19 cellular contexts compared by ENCODE assay signal in the genomic region with DNA sequence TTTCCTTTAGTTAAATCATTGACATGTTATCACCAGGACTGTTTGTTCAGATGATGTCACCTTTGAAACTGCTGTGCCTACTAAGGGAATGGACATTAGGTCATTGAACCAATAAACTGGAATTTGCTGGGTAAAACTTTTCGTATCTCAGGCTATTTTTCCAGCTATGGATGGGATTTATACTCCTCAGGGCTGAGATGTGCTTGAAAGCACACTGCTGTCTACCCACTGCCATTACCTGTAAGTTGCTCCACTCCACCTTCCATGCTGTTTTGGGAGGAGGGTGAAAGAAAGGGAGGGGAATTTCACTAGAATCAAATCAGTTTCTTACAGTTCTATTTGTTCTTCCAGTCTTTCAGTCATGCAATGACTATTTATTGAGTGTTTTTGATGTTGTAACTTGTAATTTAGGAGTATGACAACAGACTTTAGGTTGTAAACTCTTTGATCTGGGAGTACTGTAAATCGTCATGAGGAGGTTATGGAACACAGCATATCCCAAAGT. TPM values are rescaled to one million over a fixed set of nuclear protein-coding genes. Genes with fewer than 3 reads are reported as not detected.
DNase-seq lines count a peak whose midpoint lies in the region; ATAC-seq, FAIRE-seq and TF ChIP-seq lines count a peak whose summit lies in the region.
"Had no signal": no experiment of that assay in that cellular context is flagged by ENCODE, and none has a peak within 500 bp of the region (broad histone marks: within the 10 kb centered on the region; RNA-seq: fewer than 3 reads in every experiment).

No MANE protein-coding gene starts in this region.

- H3K9me1 ChIP-seq in K562 (ENCODE audit: control insufficient read depth, insufficient read depth, low read length), result no peaks in the 10 kb centered on the region

- TF ChIP-seq CTCF in HFFc6 (IDR thresholded peaks at IDR 0.05) (no peak), K562 (IDR thresholded peaks at IDR 0.05 in 2 of 3, conservative IDR thresholded peaks at IDR 0.05 in 1 of 3; ENCODE audit: insufficient read depth in 2 of 3, low read depth in 1 of 3, low read length in 3 of 3) (no peak), suprapubic skin (IDR thresholded peaks at IDR 0.05) (no peak)

- peaks cover 48% of the 10 kb centered on the region for H3K4me1 Mint-ChIP-seq in HFFc6 (ENCODE audit: low read depth)

- TF ChIP-seq POLR2A in K562 (conservative IDR thresholded peaks at IDR 0.05) (no peak), suprapubic skin (IDR thresholded peaks at IDR 0.05) (no peak)

- H3K27ac ChIP-seq in K562 (ENCODE audit: extremely low read depth, low read depth, low read length), result no peak overlapping the region
- peak overlapping the region; percentile 62 for H3K27ac ChIP-seq in suprapubic skin

- no peaks in the 10 kb centered on the region for H3K27me3 Mint-ChIP-seq in HFFc6 (ENCODE audit: insufficient read depth)
- H3K27me3 Mint-ChIP-seq: CD4-positive, alpha-beta T cell; IgD-negative memory B cell; naive thymus-derived CD4-positive, alpha-beta T cell had no signal

- H3K27me3 ChIP-seq in K562 (ENCODE audit: control insufficient read depth in 2 of 2, insufficient read depth in 2 of 2, low read length in 2 of 2), result no peaks in the 10 kb centered on the region
- H3K27me3 ChIP-seq in suprapubic skin, result no peaks in the 10 kb centered on the region
- H3K27me3 ChIP-seq: thyroid gland had no signal

- BruUV-seq in K562 (replicated peaks; lab: Mats Ljungman, UMichigan), result no TSS peak

- H3K4me3 Mint-ChIP-seq in HFFc6, result no peak overlapping the region
- H3K4me3 Mint-ChIP-seq: CD4-positive, alpha-beta T cell; IgD-negative memory B cell; naive thymus-derived CD4-positive, alpha-beta T cell had no signal

- TF ChIP-seq RAD21 in K562 (CRISPR knock-in tag; conservative IDR thresholded peaks at IDR 0.05 in 1 of 2, IDR thresholded peaks at IDR 0.05 in 1 of 2), result no peak

- no peak overlapping the region for H3K9ac ChIP-seq in K562 (ENCODE audit: insufficient read depth in 1 of 2, low read depth in 2 of 2, low read length in 2 of 2)

- H3K4me3 ChIP-seq in K562 (no peak overlapping the region), suprapubic skin (no peak overlapping the region)
- H3K4me3 ChIP-seq: thyroid gland had no signal

- 0 out of 3 replicates have a peak, but pooled peaks cover 2% of the 10 kb centered on the region for H3K79me2 ChIP-seq in K562 (ENCODE audit: control insufficient read depth, insufficient read depth, low read length)

- no peak overlapping the region for H3K4me2 ChIP-seq in K562 (ENCODE audit: insufficient read depth, low read length)

- ATAC-seq in K562 (no peak), left colon (peak; percentile 63), HG03432 (IDR thresholded peaks at IDR 0.05; ENCODE audit: unreplicated experiment) (no peak)
- ATAC-seq: naive thymus-derived CD4-positive, alpha-beta T cell had no signal

- DNase-seq in HFFc6, result no peak
- DNase-seq in K562 (ENCODE audit: extremely low read depth in 1 of 4, low spot score in 3 of 4), result no peak
- no peak for DNase-seq in left colon
- DNase-seq in suprapubic skin (ENCODE audit: low spot score in 2 of 2), result no peak
- no peak for DNase-seq in NCI-H1694 treated with DMSO at 0.1 percent for 48 hours (lab: John Stamatoyannopoulos, UW)
- DNase-seq in activated CD8-positive, alpha-beta memory T cell treated with anti-CD3 and anti-CD28 coated beads, Interleukin-2, amount 50 U/mL, for 4 hours, result no peak
- DNase-seq in NCI-H446 treated with DMSO at 0.1 percent for 48 hours (lab: John Stamatoyannopoulos, UW), result no peak
- DNase-seq: activated naive CD4-positive, alpha-beta T cell; CD4-positive, alpha-beta T cell; naive thymus-derived CD4-positive, alpha-beta T cell; NCI-H1092 treated with DMSO at 0.1 percent for 48 hours; stimulated activated CD4-positive, alpha-beta T cell treated with anti-CD3 and anti-CD28 coated beads, Interleukin-1b, Interleukin-23, amount 100 ng/mL, for 48 hours; thyroid gland had no signal

- 0 out of 3 replicates have a peak, but pooled peaks cover 2% of the 10 kb centered on the region for H3K36me3 ChIP-seq in K562 (ENCODE audit: control insufficient read depth, insufficient read depth, low read length)
- no peaks in the 10 kb centered on the region for H3K36me3 ChIP-seq in suprapubic skin
- H3K36me3 ChIP-seq: thyroid gland had no signal

- H3K9me3 ChIP-seq in K562 (replicated peaks; ENCODE audit: control insufficient read depth, insufficient read depth, low read depth, low read length) (no peaks in the 10 kb centered on the region), suprapubic skin (no peaks in the 10 kb centered on the region)
- H3K9me3 ChIP-seq: thyroid gland had no signal

- intact Hi-C loops in K562 (cut with micrococcal nuclease) (no loop called here), left colon (cut with DNase I, micrococcal nuclease) (no loop called here)

- H3K9me3 Mint-ChIP-seq in HFFc6, result no peaks in the 10 kb centered on the region
- H3K9me3 Mint-ChIP-seq: CD4-positive, alpha-beta T cell; IgD-negative memory B cell had no signal

- WGBS in K562 (ENCODE audit: insufficient coverage, low coverage, missing lambda C conversion rate), result 37% methylated on average over 2 of the region's 2 CpGs
- WGBS in suprapubic skin, result 60% methylated on average over 2 of the region's 2 CpGs

- POLR2A ChIA-PET in K562 (lab: Yijun Ruan, JAX), result no interaction called here

- H3K4me1 ChIP-seq in K562 (replicated peaks in 1 of 2; ENCODE audit: control insufficient read depth in 2 of 2, insufficient read depth in 2 of 2, low read length in 2 of 2) (no peaks in the 10 kb centered on the region; a peak in 3 of 5 replicates), suprapubic skin (peaks cover 36% of the 10 kb centered on the region)

- H3K27ac Mint-ChIP-seq in HFFc6, result peak overlapping the region; percentile 4; the same call in 1 of the 2 replicates
- H3K27ac Mint-ChIP-seq: CD4-positive, alpha-beta T cell; naive thymus-derived CD4-positive, alpha-beta T cell had no signal

- CTCF ChIA-PET in K562 (lab: Yijun Ruan, JAX; ENCODE audit: low intra/inter-chr PET ratio), result no interaction called here

- peaks cover 2% of the 10 kb centered on the region; the same call in 1 of the 2 replicates for H4K20me1 ChIP-seq in K562 (replicated peaks; ENCODE audit: control insufficient read depth, insufficient read depth, low read length)

- in situ Hi-C loops in K562 (cut with MboI), result no loop called here

- peak; percentile 6 for FAIRE-seq in K562 (lab: Jason Lieb, UNC)
- FAIRE-seq: endometrium, G401.6, keratinocyte had no signal

- peaks cover 5% of the 10 kb centered on the region for H3K36me3 Mint-ChIP-seq in HFFc6 (ENCODE audit: low read depth)
- H3K36me3 Mint-ChIP-seq: IgD-negative memory B cell had no signal

- TF ChIP-seq EP300 in K562 (IDR thresholded peaks at IDR 0.05; ENCODE audit: low read length) (no peak), suprapubic skin (IDR thresholded peaks at IDR 0.05) (no peak)

- H2AFZ ChIP-seq in K562 (ENCODE audit: low read depth, low read length), result no peak overlapping the region

TF ChIP-seq in K562, 482 proteins besides CTCF, POLR2A, EP300 and RAD21 (continues in another document):
- TF ChIP-seq JUND (IDR thresholded peaks at IDR 0.05; ENCODE audit: borderline replicate concordance, low read depth, low read length), result no peak
- peak; percentile 21; the same call in 1 of the 3 replicates for TF ChIP-seq JUND (tag; IDR thresholded peaks at IDR 0.05; ENCODE audit: borderline replicate concordance, low read depth, low read length)

RNA-seq across cellular contexts. Expression of a gene that starts 11.3 kb away (rescaled TPM):
- 10 to 100 TPM; 14.1 to 21.8 (median 18.1) TPM for total RNA-seq in HFFc6 (2021; fragmentation: NEBNext Ultra II Directional; extraction: Animal tissue kit (Norgen Biotek cat#: 25700))
- 11.8 and 17.2 TPM in 2 replicates for total RNA-seq in K562 (2011; cell fraction: chromatin; rRNA removed; ENCODE audit: low replicate concordance)
- total RNA-seq in K562 (2011; cell fraction: nucleolus; rRNA removed), result 15.1 and 17.0 TPM in 2 replicates
- total RNA-seq in K562 (2011; cell fraction: nucleoplasm; rRNA removed), result 14.4 and 16.6 TPM in 2 replicates
- total RNA-seq in K562 (2014; rRNA removed) (9.8 and 12.6 TPM in 2 replicates), K562 (2014; rRNA removed; fragmentation: Illumina TruSeq; extraction: Trizol) (4.6 and 5.2 TPM in 2 replicates), K562 (2015; rRNA removed; fragmentation: Illumina TruSeq; extraction: Trizol) (5.6 and 5.7 TPM in 2 replicates), K562 (2021) (10.3 and 11.4 TPM in 2 replicates), left colon (10 to 100 TPM; 42.7 to 44.3 TPM), suprapubic skin (10 to 100 TPM; 16.0 to 31.4 (median 20.9) TPM)
- polyA plus RNA-seq in K562 (2011; rRNA removed) (6.4 and 7.4 TPM in 2 replicates), K562 (2014; fragmentation: Illumina TruSeq; extraction: Trizol) (7.0 and 8.1 TPM in 2 replicates), K562 (2014; fragmentation: Nextera tagmentation; extraction: Ambion mirVana) (under 1 TPM; 0.89 to 0.96 TPM), K562 (2014; rRNA removed) (7.5 and 7.7 TPM in 2 replicates)
- 7.3 and 10.8 TPM in 2 replicates for polyA plus RNA-seq in K562 (2011; cell fraction: cytosol; rRNA removed)
- 4.1 and 4.5 TPM in 2 replicates for polyA plus RNA-seq in K562 (2011; cell fraction: nucleus; rRNA removed)
- polyA plus RNA-seq in K562 (2012), result 5.5 and 7.3 TPM in 2 replicates
- polyA minus RNA-seq in K562 (2011; rRNA and poly(A)+ RNA removed), result 9.2 and 10.3 TPM in 2 replicates
- polyA minus RNA-seq in K562 (2011; cell fraction: cytosol; rRNA and poly(A)+ RNA removed), result 8.6 and 9.6 TPM in 2 replicates
- polyA minus RNA-seq in K562 (2011; cell fraction: nucleus; rRNA and poly(A)+ RNA removed), result 6.9 and 10.0 TPM in 2 replicates

RNA-seq across cellular contexts. Expression of a gene that starts 59.8 kb away (rescaled TPM):
- total RNA-seq in HFFc6 (2021; fragmentation: NEBNext Ultra II Directional; extraction: Animal tissue kit (Norgen Biotek cat#: 25700)), result not detected
- total RNA-seq in K562 (2011; cell fraction: chromatin; rRNA removed; ENCODE audit: low replicate concordance), result 0.35 TPM in 1 of 2 replicates, not detected in the other
- 0.17 TPM in 1 of 2 replicates, not detected in the other for total RNA-seq in K562 (2011; cell fraction: nucleolus; rRNA removed)
- not detected in 2 replicates for total RNA-seq in K562 (2011; cell fraction: nucleoplasm; rRNA removed)
- total RNA-seq in K562 (2014; rRNA removed) (not detected in 2 replicates), K562 (2014; rRNA removed; fragmentation: Illumina TruSeq; extraction: Trizol) (not detected in 2 replicates), K562 (2015; rRNA removed; fragmentation: Illumina TruSeq; extraction: Trizol) (not detected in 2 replicates), K562 (2021) (not detected in 2 replicates), left colon (not detected), suprapubic skin (100 to 1,000 TPM in 1 of 4 donors, 10 to 100 TPM in 3; 47.9 to 129 (median 60.9) TPM)
- polyA plus RNA-seq in K562 (2011; rRNA removed) (0.03 TPM in 1 of 2 replicates, not detected in the other), K562 (2014; fragmentation: Illumina TruSeq; extraction: Trizol) (not detected in 2 replicates), K562 (2014; fragmentation: Nextera tagmentation; extraction: Ambion mirVana) (not detected), K562 (2014; rRNA removed) (not detected in 2 replicates)
- 0.04 TPM in 1 of 2 replicates, not detected in the other for polyA plus RNA-seq in K562 (2011; cell fraction: cytosol; rRNA removed)
- 0.10 TPM in 1 of 2 replicates, not detected in the other for polyA plus RNA-seq in K562 (2011; cell fraction: nucleus; rRNA removed)
- not detected in 2 replicates for polyA plus RNA-seq in K562 (2012)
- polyA minus RNA-seq in K562 (2011; rRNA and poly(A)+ RNA removed), result not detected in 2 replicates
- polyA minus RNA-seq in K562 (2011; cell fraction: cytosol; rRNA and poly(A)+ RNA removed), result not detected in 2 replicates
- polyA minus RNA-seq in K562 (2011; cell fraction: nucleus; rRNA and poly(A)+ RNA removed), result not detected in 2 replicates
- total RNA-seq: activated CD8-positive, alpha-beta memory T cell treated with anti-CD3 and anti-CD28 coated beads for 36 hours; CD4-positive, alpha-beta T cell; naive thymus-derived CD4-positive, alpha-beta T cell; thyroid gland had no signal
- polyA plus RNA-seq: IgD-negative memory B cell; naive thymus-derived CD4-positive, alpha-beta T cell had no signal

Comparison
In these comparisons a context has a peak if more than half of its experiments do, and no peak if none do; other contexts are left out.
1. RNA of a gene that starts 59.8 kb away (total RNA-seq): 47.9 to 129 TPM in suprapubic skin; not detected in left colon, not detected in HFFc6 and 0.17 to 0.35 TPM in K562; every median in the first group is over 10 times any median in the second.